23 cellular contexts compared by ENCODE assay signal in genomic region chrX:42450228-42450627, GRCh38.
A peak's percentile ranks its signal among the peaks of the same experiment; 100 is the strongest.
DNase-seq lines count a peak whose midpoint lies in the region; ATAC-seq, FAIRE-seq and TF ChIP-seq lines count a peak whose summit lies in the region.
"Had no signal": no experiment of that assay in that cellular context is flagged by ENCODE, and none has a peak within 500 bp of the region (broad histone marks: within the 10 kb centered on the region; RNA-seq: fewer than 3 reads in every experiment).

No MANE protein-coding gene starts in this region.

- H3K4me1 ChIP-seq in liver (ENCODE audit: control insufficient read depth in 4 of 4, insufficient read depth in 4 of 4, low read length in 3 of 4) (no peaks in the 10 kb centered on the region), right lobe of liver (no peaks in the 10 kb centered on the region), kidney (ENCODE audit: control insufficient read depth in 1 of 2, insufficient read depth in 1 of 2, low read depth in 1 of 2, low read length in 2 of 2) (no peaks in the 10 kb centered on the region)
- H3K4me1 ChIP-seq: BE2C, BLaER1 had no signal

- H3K27ac ChIP-seq in liver (ENCODE audit: low read depth in 1 of 2, low read length in 2 of 2) (no peak overlapping the region), right lobe of liver (no peak overlapping the region), kidney (ENCODE audit: low read depth in 2 of 2, low read length in 2 of 2) (no peak overlapping the region)
- H3K27ac ChIP-seq: 22Rv1, BLaER1 had no signal

- no peak overlapping the region for H3K9ac ChIP-seq in liver (ENCODE audit: low read depth in 1 of 2, low read length in 2 of 2)
- no peak overlapping the region for H3K9ac ChIP-seq in kidney (ENCODE audit: low read length in 2 of 2)
- H3K9ac ChIP-seq: BLaER1 had no signal

- H3K36me3 ChIP-seq in liver (ENCODE audit: control insufficient read depth in 4 of 4, insufficient read depth in 3 of 4, low read depth in 1 of 4, low read length in 3 of 4), result no peaks in the 10 kb centered on the region
- H3K36me3 ChIP-seq in right lobe of liver, result no peaks in the 10 kb centered on the region
- H3K36me3 ChIP-seq in kidney (ENCODE audit: control insufficient read depth in 1 of 2, insufficient read depth in 2 of 2, low read length in 2 of 2), result no peaks in the 10 kb centered on the region
- H3K36me3 ChIP-seq: BE2C, BLaER1 had no signal

- TF ChIP-seq RAD21 in liver (IDR thresholded peaks at IDR 0.05), result no peak
- no peak for TF ChIP-seq RAD21 in Ishikawa (IDR thresholded peaks at IDR 0.05; ENCODE audit: low read depth)

- H3K4me3 ChIP-seq in liver (ENCODE audit: low read depth in 1 of 3, low read length in 3 of 3), result no peak overlapping the region
- no peak overlapping the region for H3K4me3 ChIP-seq in right lobe of liver
- no peak overlapping the region for H3K4me3 ChIP-seq in kidney (ENCODE audit: low read length in 2 of 2)
- H3K4me3 ChIP-seq: BLaER1 had no signal

- no peak for ATAC-seq in right lobe of liver

- DNase-seq in right lobe of liver (no peak), kidney (no peak), GF-D8 (lab: John Stamatoyannopoulos, UW) (no peak)
- DNase-seq: ACHN; BE2C; C1 segment of cervical spinal cord; CD4-positive, alpha-beta memory T cell; CD4-positive, CD25-positive, alpha-beta regulatory T cell; CD8-positive, alpha-beta memory T cell; COR-L47; DMS 273 treated with DMSO at 0.1 percent for 48 hours; DMS153; DMS53; DMS79; DND-41; EL; GDM1 had no signal

- TF ChIP-seq CTCF in liver (IDR thresholded peaks at IDR 0.05; ENCODE audit: low read depth, low read length, missing input control) (no peak), right lobe of liver (IDR thresholded peaks at IDR 0.05) (no peak), kidney (IDR thresholded peaks at IDR 0.05; ENCODE audit: borderline replicate concordance, extremely low read depth, insufficient read depth) (no peak)

- no peak for FAIRE-seq in kidney (lab: Jason Lieb, UNC)
- FAIRE-seq: GM12891, GM19239 had no signal

- TF ChIP-seq POLR2A in right lobe of liver (IDR thresholded peaks at IDR 0.05), result no peak

- intact Hi-C loops in right lobe of liver (cut with DNase I) (no loop called here), kidney (cut with DNase I) (no loop called here)

- no peak for TF ChIP-seq EP300 in Ishikawa (IDR thresholded peaks at IDR 0.05; ENCODE audit: borderline replicate concordance)

- H3K9me3 ChIP-seq in liver (ENCODE audit: control insufficient read depth in 4 of 4, low read length in 3 of 4) (no peaks in the 10 kb centered on the region), right lobe of liver (no peaks in the 10 kb centered on the region), kidney (ENCODE audit: control insufficient read depth in 1 of 2, low read length in 2 of 2) (no peaks in the 10 kb centered on the region)
- H3K9me3 ChIP-seq: BE2C, BLaER1 had no signal

- H3K27me3 ChIP-seq in liver (ENCODE audit: control insufficient read depth in 4 of 4, insufficient read depth in 4 of 4, low read length in 3 of 4) (no peaks in the 10 kb centered on the region), right lobe of liver (no peaks in the 10 kb centered on the region)
- H3K27me3 ChIP-seq: BE2C had no signal

TF ChIP-seq in liver, 16 proteins besides CTCF, POLR2A, EP300 and RAD21:
- TF ChIP-seq JUND (IDR thresholded peaks at IDR 0.05), result no peak
- TF ChIP-seq, protein P1, sequence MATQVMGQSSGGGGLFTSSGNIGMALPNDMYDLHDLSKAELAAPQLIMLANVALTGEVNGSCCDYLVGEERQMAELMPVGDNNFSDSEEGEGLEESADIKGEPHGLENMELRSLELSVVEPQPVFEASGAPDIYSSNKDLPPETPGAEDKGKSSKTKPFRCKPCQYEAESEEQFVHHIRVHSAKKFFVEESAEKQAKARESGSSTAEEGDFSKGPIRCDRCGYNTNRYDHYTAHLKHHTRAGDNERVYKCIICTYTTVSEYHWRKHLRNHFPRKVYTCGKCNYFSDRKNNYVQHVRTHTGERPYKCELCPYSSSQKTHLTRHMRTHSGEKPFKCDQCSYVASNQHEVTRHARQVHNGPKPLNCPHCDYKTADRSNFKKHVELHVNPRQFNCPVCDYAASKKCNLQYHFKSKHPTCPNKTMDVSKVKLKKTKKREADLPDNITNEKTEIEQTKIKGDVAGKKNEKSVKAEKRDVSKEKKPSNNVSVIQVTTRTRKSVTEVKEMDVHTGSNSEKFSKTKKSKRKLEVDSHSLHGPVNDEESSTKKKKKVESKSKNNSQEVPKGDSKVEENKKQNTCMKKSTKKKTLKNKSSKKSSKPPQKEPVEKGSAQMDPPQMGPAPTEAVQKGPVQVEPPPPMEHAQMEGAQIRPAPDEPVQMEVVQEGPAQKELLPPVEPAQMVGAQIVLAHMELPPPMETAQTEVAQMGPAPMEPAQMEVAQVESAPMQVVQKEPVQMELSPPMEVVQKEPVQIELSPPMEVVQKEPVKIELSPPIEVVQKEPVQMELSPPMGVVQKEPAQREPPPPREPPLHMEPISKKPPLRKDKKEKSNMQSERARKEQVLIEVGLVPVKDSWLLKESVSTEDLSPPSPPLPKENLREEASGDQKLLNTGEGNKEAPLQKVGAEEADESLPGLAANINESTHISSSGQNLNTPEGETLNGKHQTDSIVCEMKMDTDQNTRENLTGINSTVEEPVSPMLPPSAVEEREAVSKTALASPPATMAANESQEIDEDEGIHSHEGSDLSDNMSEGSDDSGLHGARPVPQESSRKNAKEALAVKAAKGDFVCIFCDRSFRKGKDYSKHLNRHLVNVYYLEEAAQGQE (IDR thresholded peaks at IDR 0.05), result peak; percentile 24
- TF ChIP-seq TAF1 (conservative IDR thresholded peaks at IDR 0.05), result no peak

TF ChIP-seq in Ishikawa, 13 proteins besides CTCF, POLR2A, EP300 and RAD21:
- TF ChIP-seq TAF1 (IDR thresholded peaks at IDR 0.05; ENCODE audit: low read depth) (no peak), YY1 (IDR thresholded peaks at IDR 0.05; ENCODE audit: low read depth) (no peak)
- TF ChIP-seq, protein P1 (IDR thresholded peaks at IDR 0.05; ENCODE audit: low read depth), result peak; percentile 68
TF ChIP-seq in Ishikawa: peak in this region for 1.
